In the genomic region with DNA sequence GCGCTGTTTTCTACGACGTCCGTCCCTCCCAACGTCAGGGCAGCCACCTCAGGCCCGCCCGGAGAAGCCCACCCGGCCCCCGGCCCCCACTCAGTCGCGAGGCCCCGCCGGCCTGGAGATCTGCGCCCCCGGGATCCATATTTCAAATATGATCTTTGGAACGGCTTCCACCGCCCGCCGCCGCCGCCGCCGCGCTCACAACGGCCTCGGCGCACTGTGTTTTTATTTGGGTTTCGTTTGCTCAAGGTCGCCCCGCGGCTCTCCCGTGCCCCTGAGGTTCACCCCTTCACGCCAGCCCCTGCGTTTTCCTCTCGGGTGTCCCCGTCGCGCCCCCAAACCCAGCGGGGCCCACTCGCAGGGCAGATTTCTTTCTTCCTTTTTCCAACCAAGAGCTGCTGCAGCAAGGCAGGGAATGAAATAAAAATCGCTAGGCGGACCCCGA, we compare ENCODE assay signal across 8 cellular contexts. TPM values are rescaled to one million over a fixed set of nuclear protein-coding genes. Genes with fewer than 3 reads are reported as not detected.
A peak's percentile ranks its signal among the peaks of the same experiment; 100 is the strongest.
DNase-seq lines count a peak whose midpoint lies in the region; ATAC-seq and TF ChIP-seq lines count a peak whose summit lies in the region.

No MANE protein-coding gene starts in this region.

- H3K4me1 Mint-ChIP-seq in activated CD8-positive, alpha-beta T cell treated with anti-CD3 and anti-CD28 coated beads for 36 hours (ENCODE audit: low read depth): peaks cover 26% of the 10 kb centered on the region

- POLR2A ChIA-PET in activated CD8-positive, alpha-beta T cell treated with anti-CD3 and anti-CD28 coated beads for 36 hours (lab: Charles Lee): interaction anchor here (1.0 to 1.6 kb wide), 3 partner anchors 22 to 53 kb away, joined by 3 to 4 read pairs (median 4); no protein-coding TSS in a partner anchor

- peak overlapping the region; percentile 100 for H3K4me2 ChIP-seq in hepatocyte

- H2AFZ ChIP-seq in hepatocyte: peak overlapping the region; percentile 88

- H3K27me3 ChIP-seq in H7 (ENCODE audit: control insufficient read depth, insufficient read depth, low read length) (peaks cover 66% of the 10 kb centered on the region), hepatocyte (peaks cover 37% of the 10 kb centered on the region)

- peak overlapping the region; percentile 64 for H3K4me3 Mint-ChIP-seq in activated CD8-positive, alpha-beta T cell treated with anti-CD3 and anti-CD28 coated beads for 36 hours

- H3K27ac ChIP-seq in hepatocyte (peak overlapping the region; percentile 95), skin epidermis (peak overlapping the region in 16 of 21 experiments; percentile 4 to 87 (median 58))

- H4K20me1 ChIP-seq in hepatocyte (ENCODE audit: insufficient read depth, poor library complexity, severe bottlenecking): peaks cover 2% of the 10 kb centered on the region

- no peaks in the 10 kb centered on the region for H3K36me3 Mint-ChIP-seq in activated CD8-positive, alpha-beta T cell treated with anti-CD3 and anti-CD28 coated beads for 36 hours (ENCODE audit: low read depth)

- CTCF ChIA-PET in activated CD8-positive, alpha-beta T cell treated with anti-CD3 and anti-CD28 coated beads for 36 hours (lab: Charles Lee): interaction anchor here (1.3 to 2.6 kb wide), 8 partner anchors 8 to 147 kb away, joined by 3 to 13 read pairs (median 6); no protein-coding TSS in a partner anchor

- intact Hi-C loops in activated CD8-positive, alpha-beta T cell treated with anti-CD3 and anti-CD28 coated beads for 36 hours (cut with micrococcal nuclease): loop anchor here (10.0 kb wide), 1 partner anchor 99 kb away; no protein-coding TSS in a partner anchor

- 6% methylated on average over 16 of the region's 43 CpGs for WGBS in hepatocyte (ENCODE audit: low lambda C conversion rate, missing lambda C conversion rate)

- DNase-seq in H7 (no peak), hepatocyte (ENCODE audit: low spot score) (peak; percentile 51), OCI-M2 (lab: John Stamatoyannopoulos, UW; ENCODE audit: unreplicated experiment) (no peak), MV-4-11 (lab: John Stamatoyannopoulos, UW) (no peak), germinal center (ENCODE audit: low spot score) (no peak)
- peak; percentile 45 for DNase-seq in activated CD8-positive, alpha-beta T cell treated with anti-CD3 and anti-CD28 coated beads for 36 hours
- DNase-seq in stimulated activated CD4-positive, alpha-beta T cell treated with anti-CD3 and anti-CD28 coated beads, Interleukin-1b, Interleukin-23, amount 100 ng/mL, for 48 hours: no peak

- no peaks in the 10 kb centered on the region for H3K9me3 ChIP-seq in hepatocyte (ENCODE audit: low read depth)

- H3K27ac Mint-ChIP-seq in activated CD8-positive, alpha-beta T cell treated with anti-CD3 and anti-CD28 coated beads for 36 hours: no peak overlapping the region

- no peaks in the 10 kb centered on the region for H3K36me3 ChIP-seq in H7 (replicated peaks; ENCODE audit: control insufficient read depth, insufficient read depth, low read length)
- no peaks in the 10 kb centered on the region for H3K36me3 ChIP-seq in hepatocyte (replicated peaks; ENCODE audit: insufficient read depth, low read depth)

- H3K9me3 Mint-ChIP-seq in activated CD8-positive, alpha-beta T cell treated with anti-CD3 and anti-CD28 coated beads for 36 hours: no peaks in the 10 kb centered on the region

- H3K9me2 ChIP-seq in hepatocyte (replicated peaks; ENCODE audit: insufficient read depth): no peaks in the 10 kb centered on the region

- H3K4me3 ChIP-seq in H7 (ENCODE audit: insufficient read depth, low read depth, low read length): peak overlapping the region; percentile 48
- H3K4me3 ChIP-seq in hepatocyte: peak overlapping the region; percentile 75
- peak overlapping the region; percentile 24 to 51 (median 41) for H3K4me3 ChIP-seq in skin epidermis

- peaks cover 1% of the 10 kb centered on the region for H3K79me2 ChIP-seq in hepatocyte

- peaks cover 63% of the 10 kb centered on the region for H3K4me1 ChIP-seq in hepatocyte (ENCODE audit: insufficient read depth)

- no peak for TF ChIP-seq CTCF in activated CD8-positive, alpha-beta T cell treated with anti-CD3 and anti-CD28 coated beads for 36 hours (IDR thresholded peaks at IDR 0.05)
- no peak for TF ChIP-seq CTCF in hepatocyte (IDR thresholded peaks at IDR 0.05; ENCODE audit: poor library complexity)

- H3K27me3 Mint-ChIP-seq in activated CD8-positive, alpha-beta T cell treated with anti-CD3 and anti-CD28 coated beads for 36 hours: peaks cover 46% of the 10 kb centered on the region

- no peak for ATAC-seq in activated CD8-positive, alpha-beta T cell treated with anti-CD3 and anti-CD28 coated beads for 36 hours

RNA-seq across cellular contexts. Expression of gene CBX4, which starts 4.3 kb away (rescaled TPM):
- total RNA-seq in H7 (2014; rRNA removed; shearing (Covaris generic)): 6.4 and 6.6 TPM in 2 replicates
- 10 to 100 TPM; 23.9 to 28.0 TPM for total RNA-seq in activated CD8-positive, alpha-beta T cell treated with anti-CD3 and anti-CD28 coated beads for 36 hours
- total RNA-seq in hepatocyte: 49.6 and 56.1 TPM in 2 replicates
- polyA plus RNA-seq in hepatocyte: 74.3 and 86.7 TPM in 2 replicates

RNA-seq across cellular contexts. Expression of gene CBX8, which starts 46.6 kb away (rescaled TPM):
- total RNA-seq in H7 (2014; rRNA removed; shearing (Covaris generic)): 1.4 and 1.9 TPM in 2 replicates
- 1 to 10 TPM; 7.0 to 9.4 TPM for total RNA-seq in activated CD8-positive, alpha-beta T cell treated with anti-CD3 and anti-CD28 coated beads for 36 hours
- total RNA-seq in hepatocyte: 4.3 and 8.6 TPM in 2 replicates
- 6.5 and 8.3 TPM in 2 replicates for polyA plus RNA-seq in hepatocyte

Comparison
In these comparisons a context has a peak if more than half of its experiments do, and no peak if none do; other contexts are left out.
1. DNase-seq: peak in activated CD8-positive, alpha-beta T cell treated with anti-CD3 and anti-CD28 coated beads for 36 hours (single experiment) and hepatocyte (single experiment); none in H7 (single experiment), stimulated activated CD4-positive, alpha-beta T cell treated with anti-CD3 and anti-CD28 coated beads, Interleukin-1b, Interleukin-23, amount 100 ng/mL, for 48 hours (single experiment), OCI-M2 (single experiment), MV-4-11 (single experiment) and germinal center (single experiment).
2. Peak in every context shown above with its lines, with median percentiles within 50 percentile points of each other: H3K4me3 ChIP-seq.